8 cellular contexts compared by ENCODE assay signal in the genomic region with DNA sequence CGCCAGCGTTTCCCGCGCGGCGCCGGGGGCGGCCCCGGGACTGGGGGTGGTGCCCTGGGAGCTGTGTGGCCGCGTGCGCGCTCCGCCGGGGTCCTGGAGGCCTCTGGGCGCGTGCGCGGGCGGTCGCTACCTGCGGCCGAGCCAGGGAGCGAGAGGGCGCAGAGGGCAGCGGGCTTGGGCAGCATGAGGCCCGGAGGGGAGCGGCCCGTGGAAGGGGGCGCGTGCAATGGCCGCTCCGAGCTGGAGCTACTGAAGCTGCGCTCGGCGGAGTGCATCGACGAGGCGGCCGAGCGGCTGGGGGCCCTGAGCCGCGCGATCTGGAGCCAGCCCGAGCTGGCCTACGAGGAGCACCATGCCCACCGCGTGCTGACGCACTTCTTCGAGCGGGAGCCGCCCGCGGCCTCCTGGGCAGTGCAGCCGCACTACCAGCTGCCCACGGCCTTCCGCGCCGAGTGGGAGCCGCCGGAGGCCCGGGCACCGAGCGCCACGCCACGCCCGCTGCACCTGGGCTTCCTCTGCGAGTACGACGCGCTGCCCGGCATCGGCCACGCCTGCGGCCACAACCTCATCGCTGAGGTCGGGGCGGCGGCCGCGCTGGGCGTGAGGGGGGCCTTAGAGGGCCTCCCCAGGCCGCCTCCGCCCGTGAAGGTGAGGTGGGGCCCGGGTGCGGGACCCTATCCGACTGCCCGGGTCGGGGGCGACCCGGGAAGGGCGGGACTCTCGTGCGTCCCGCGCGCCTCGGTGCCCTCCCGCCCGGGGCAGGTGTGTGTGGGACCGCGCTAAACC.
A peak's percentile ranks its signal among the peaks of the same experiment; 100 is the strongest.
DNase-seq lines count a peak whose midpoint lies in the region; ATAC-seq lines count a peak whose summit lies in the region.

A gene with protein sequence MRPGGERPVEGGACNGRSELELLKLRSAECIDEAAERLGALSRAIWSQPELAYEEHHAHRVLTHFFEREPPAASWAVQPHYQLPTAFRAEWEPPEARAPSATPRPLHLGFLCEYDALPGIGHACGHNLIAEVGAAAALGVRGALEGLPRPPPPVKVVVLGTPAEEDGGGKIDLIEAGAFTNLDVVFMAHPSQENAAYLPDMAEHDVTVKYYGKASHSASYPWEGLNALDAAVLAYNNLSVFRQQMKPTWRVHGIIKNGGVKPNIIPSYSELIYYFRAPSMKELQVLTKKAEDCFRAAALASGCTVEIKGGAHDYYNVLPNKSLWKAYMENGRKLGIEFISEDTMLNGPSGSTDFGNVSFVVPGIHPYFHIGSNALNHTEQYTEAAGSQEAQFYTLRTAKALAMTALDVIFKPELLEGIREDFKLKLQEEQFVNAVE (plus strand): TSS at position 94 of the 786 bp plus-strand sequence. CDS start 90 bp downstream, at position 184.

- peak; percentile 80 for ATAC-seq in HG02798 (IDR thresholded peaks at IDR 0.05; ENCODE audit: poor library complexity, unreplicated experiment)

- no peaks in the 10 kb centered on the region for H3K27me3 ChIP-seq in layer of hippocampus (ENCODE audit: control insufficient read depth, insufficient read depth, low read length)

- H3K27ac ChIP-seq in layer of hippocampus (ENCODE audit: low read depth, low read length) = peak within 1 kb of the TSS; percentile 71

- DNase-seq in NCI-H510A (lab: John Stamatoyannopoulos, UW) = peak; percentile 55
- DNase-seq in NCI-H510A treated with DMSO at 0.1 percent for 48 hours (lab: John Stamatoyannopoulos, UW) = no peak
- DNase-seq in NCI-H146 treated with DMSO at 0.1 percent for 48 hours (lab: John Stamatoyannopoulos, UW; ENCODE audit: unreplicated experiment) = peak; percentile 57
- peak; percentile 13 to 41 (median 34) for DNase-seq in activated CD4-positive, CD25-positive, alpha-beta regulatory T cell (lab: John Stamatoyannopoulos, UW)
- peak; percentile 52 for DNase-seq in central memory CD4-positive, alpha-beta T cell
- peak; percentile 62 for DNase-seq in stimulated activated CD4-positive, alpha-beta T cell treated with anti-CD3 and anti-CD28 coated beads, Interleukin-1b, Interleukin-23, amount 100 ng/mL, for 48 hours
